Comparison of ENCODE assay signal across 1 cellular context in genomic region chr20:2507875-2508630, GRCh38.
A peak's percentile ranks its signal among the peaks of the same experiment; 100 is the strongest.
TF ChIP-seq lines count a peak whose summit lies in the region.

No MANE protein-coding gene starts in this region.

TF ChIP-seq in HepG2, 621 proteins besides CTCF, POLR2A, EP300 and RAD21 (continued from another document and continues in another):
- TF ChIP-seq, protein P1, sequence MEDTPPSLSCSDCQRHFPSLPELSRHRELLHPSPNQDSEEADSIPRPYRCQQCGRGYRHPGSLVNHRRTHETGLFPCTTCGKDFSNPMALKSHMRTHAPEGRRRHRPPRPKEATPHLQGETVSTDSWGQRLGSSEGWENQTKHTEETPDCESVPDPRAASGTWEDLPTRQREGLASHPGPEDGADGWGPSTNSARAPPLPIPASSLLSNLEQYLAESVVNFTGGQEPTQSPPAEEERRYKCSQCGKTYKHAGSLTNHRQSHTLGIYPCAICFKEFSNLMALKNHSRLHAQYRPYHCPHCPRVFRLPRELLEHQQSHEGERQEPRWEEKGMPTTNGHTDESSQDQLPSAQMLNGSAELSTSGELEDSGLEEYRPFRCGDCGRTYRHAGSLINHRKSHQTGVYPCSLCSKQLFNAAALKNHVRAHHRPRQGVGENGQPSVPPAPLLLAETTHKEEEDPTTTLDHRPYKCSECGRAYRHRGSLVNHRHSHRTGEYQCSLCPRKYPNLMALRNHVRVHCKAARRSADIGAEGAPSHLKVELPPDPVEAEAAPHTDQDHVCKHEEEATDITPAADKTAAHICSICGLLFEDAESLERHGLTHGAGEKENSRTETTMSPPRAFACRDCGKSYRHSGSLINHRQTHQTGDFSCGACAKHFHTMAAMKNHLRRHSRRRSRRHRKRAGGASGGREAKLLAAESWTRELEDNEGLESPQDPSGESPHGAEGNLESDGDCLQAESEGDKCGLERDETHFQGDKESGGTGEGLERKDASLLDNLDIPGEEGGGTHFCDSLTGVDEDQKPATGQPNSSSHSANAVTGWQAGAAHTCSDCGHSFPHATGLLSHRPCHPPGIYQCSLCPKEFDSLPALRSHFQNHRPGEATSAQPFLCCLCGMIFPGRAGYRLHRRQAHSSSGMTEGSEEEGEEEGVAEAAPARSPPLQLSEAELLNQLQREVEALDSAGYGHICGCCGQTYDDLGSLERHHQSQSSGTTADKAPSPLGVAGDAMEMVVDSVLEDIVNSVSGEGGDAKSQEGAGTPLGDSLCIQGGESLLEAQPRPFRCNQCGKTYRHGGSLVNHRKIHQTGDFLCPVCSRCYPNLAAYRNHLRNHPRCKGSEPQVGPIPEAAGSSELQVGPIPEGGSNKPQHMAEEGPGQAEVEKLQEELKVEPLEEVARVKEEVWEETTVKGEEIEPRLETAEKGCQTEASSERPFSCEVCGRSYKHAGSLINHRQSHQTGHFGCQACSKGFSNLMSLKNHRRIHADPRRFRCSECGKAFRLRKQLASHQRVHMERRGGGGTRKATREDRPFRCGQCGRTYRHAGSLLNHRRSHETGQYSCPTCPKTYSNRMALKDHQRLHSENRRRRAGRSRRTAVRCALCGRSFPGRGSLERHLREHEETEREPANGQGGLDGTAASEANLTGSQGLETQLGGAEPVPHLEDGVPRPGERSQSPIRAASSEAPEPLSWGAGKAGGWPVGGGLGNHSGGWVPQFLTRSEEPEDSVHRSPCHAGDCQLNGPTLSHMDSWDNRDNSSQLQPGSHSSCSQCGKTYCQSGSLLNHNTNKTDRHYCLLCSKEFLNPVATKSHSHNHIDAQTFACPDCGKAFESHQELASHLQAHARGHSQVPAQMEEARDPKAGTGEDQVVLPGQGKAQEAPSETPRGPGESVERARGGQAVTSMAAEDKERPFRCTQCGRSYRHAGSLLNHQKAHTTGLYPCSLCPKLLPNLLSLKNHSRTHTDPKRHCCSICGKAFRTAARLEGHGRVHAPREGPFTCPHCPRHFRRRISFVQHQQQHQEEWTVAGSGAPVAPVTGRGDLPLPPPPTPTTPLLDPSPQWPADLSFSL (CRISPR knock-in tag; IDR thresholded peaks at IDR 0.05) = peak; percentile 75; the same call in 1 of the 2 replicates
- peak; percentile 19; the same call in 1 of the 2 replicates for TF ChIP-seq MEIS2 (CRISPR knock-in tag; IDR thresholded peaks at IDR 0.05)
- TF ChIP-seq, protein P2, sequence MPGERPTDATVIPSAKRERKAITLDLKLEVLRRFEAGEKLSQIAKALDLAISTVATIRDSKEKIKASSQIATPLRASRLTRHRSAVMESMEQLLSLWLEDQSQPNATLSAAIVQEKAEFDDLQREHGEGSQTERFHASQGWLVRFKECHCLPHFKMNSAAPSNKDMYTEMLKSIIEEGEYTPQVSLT (CRISPR knock-in tag; IDR thresholded peaks at IDR 0.05; ENCODE audit: borderline replicate concordance, low read depth) = no peak
- TF ChIP-seq, protein P3, sequence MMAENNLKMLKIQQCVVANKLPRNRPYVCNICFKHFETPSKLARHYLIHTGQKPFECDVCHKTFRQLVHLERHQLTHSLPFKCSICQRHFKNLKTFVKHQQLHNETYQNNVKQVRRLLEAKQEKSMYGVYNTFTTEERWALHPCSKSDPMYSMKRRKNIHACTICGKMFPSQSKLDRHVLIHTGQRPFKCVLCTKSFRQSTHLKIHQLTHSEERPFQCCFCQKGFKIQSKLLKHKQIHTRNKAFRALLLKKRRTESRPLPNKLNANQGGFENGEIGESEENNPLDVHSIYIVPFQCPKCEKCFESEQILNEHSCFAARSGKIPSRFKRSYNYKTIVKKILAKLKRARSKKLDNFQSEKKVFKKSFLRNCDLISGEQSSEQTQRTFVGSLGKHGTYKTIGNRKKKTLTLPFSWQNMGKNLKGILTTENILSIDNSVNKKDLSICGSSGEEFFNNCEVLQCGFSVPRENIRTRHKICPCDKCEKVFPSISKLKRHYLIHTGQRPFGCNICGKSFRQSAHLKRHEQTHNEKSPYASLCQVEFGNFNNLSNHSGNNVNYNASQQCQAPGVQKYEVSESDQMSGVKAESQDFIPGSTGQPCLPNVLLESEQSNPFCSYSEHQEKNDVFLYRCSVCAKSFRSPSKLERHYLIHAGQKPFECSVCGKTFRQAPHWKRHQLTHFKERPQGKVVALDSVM (CRISPR knock-in tag; IDR thresholded peaks at IDR 0.05) = no peak
- 0 out of 2 replicates have a peak, but pooled peaks have one; percentile 47 for TF ChIP-seq ZMYM3 (CRISPR knock-in tag; IDR thresholded peaks at IDR 0.05)
- no peak for TF ChIP-seq KDM4B (CRISPR knock-in tag; IDR thresholded peaks at IDR 0.05)
- 0 out of 2 replicates have a peak, but pooled peaks have one; percentile 8 for TF ChIP-seq CHD2 (IDR thresholded peaks at IDR 0.05; ENCODE audit: low read depth, low read length)
- no peak for TF ChIP-seq RXRA (CRISPR knock-in tag; IDR thresholded peaks at IDR 0.05)
- no peak for TF ChIP-seq SOX13 (IDR thresholded peaks at IDR 0.05)
- no peak for TF ChIP-seq SOX13 (CRISPR knock-in tag; conservative IDR thresholded peaks at IDR 0.05 in 1 of 2, IDR thresholded peaks at IDR 0.05 in 1 of 2)
- TF ChIP-seq GFI1 (CRISPR knock-in tag; IDR thresholded peaks at IDR 0.05; ENCODE audit: borderline replicate concordance) = 0 out of 2 replicates have a peak, but pooled peaks have one; percentile 8
- TF ChIP-seq, protein P4, sequence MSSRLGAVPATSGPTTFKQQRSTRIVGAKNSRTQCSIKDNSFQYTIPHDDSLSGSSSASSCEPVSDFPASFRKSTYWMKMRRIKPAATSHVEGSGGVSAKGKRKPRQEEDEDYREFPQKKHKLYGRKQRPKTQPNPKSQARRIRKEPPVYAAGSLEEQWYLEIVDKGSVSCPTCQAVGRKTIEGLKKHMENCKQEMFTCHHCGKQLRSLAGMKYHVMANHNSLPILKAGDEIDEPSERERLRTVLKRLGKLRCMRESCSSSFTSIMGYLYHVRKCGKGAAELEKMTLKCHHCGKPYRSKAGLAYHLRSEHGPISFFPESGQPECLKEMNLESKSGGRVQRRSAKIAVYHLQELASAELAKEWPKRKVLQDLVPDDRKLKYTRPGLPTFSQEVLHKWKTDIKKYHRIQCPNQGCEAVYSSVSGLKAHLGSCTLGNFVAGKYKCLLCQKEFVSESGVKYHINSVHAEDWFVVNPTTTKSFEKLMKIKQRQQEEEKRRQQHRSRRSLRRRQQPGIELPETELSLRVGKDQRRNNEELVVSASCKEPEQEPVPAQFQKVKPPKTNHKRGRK (CRISPR knock-in tag; IDR thresholded peaks at IDR 0.05) = 0 out of 2 replicates have a peak, but pooled peaks have one; percentile 24
- no peak for TF ChIP-seq REL (CRISPR knock-in tag; conservative IDR thresholded peaks at IDR 0.05)
- TF ChIP-seq ZNF75D (CRISPR knock-in tag; IDR thresholded peaks at IDR 0.05; ENCODE audit: borderline replicate concordance) = peak; percentile 25; the same call in 1 of the 2 replicates
- no peak for TF ChIP-seq HMGA1 (CRISPR knock-in tag; conservative IDR thresholded peaks at IDR 0.05)
- TF ChIP-seq ZNF652 (CRISPR knock-in tag; IDR thresholded peaks at IDR 0.05; ENCODE audit: borderline replicate concordance, low read depth) = no peak
- 0 out of 2 replicates have a peak, but pooled peaks have one; percentile 6 for TF ChIP-seq ZNF543 (CRISPR knock-in tag; IDR thresholded peaks at IDR 0.05)
- no peak for TF ChIP-seq ZFP41 (CRISPR knock-in tag; IDR thresholded peaks at IDR 0.05; ENCODE audit: borderline replicate concordance)
- TF ChIP-seq EEA1 (CRISPR knock-in tag; IDR thresholded peaks at IDR 0.05; ENCODE audit: borderline replicate concordance) = peak; percentile 71; the same call in 1 of the 2 replicates
- TF ChIP-seq USF2 (IDR thresholded peaks at IDR 0.05; ENCODE audit: low read depth, low read length) = no peak
- TF ChIP-seq USF2 (CRISPR knock-in tag; IDR thresholded peaks at IDR 0.05; ENCODE audit: borderline replicate concordance) = no peak
- 0 out of 2 replicates have a peak, but pooled peaks have one; percentile 8 for TF ChIP-seq ZNF749 (CRISPR knock-in tag; IDR thresholded peaks at IDR 0.05; ENCODE audit: borderline replicate concordance)
- TF ChIP-seq GPBP1L1 (CRISPR knock-in tag; IDR thresholded peaks at IDR 0.05) = no peak
- no peak for TF ChIP-seq ZNF589 (CRISPR knock-in tag; conservative IDR thresholded peaks at IDR 0.05)
- no peak for TF ChIP-seq HNF1A (IDR thresholded peaks at IDR 0.05; ENCODE audit: low read depth)
- TF ChIP-seq HNF1A (CRISPR knock-in tag; IDR thresholded peaks at IDR 0.05; ENCODE audit: borderline replicate concordance) = 0 out of 2 replicates have a peak, but pooled peaks have one; percentile 17
- TF ChIP-seq ZHX2 (IDR thresholded peaks at IDR 0.05; ENCODE audit: low read depth) = no peak
- TF ChIP-seq ZHX2 (CRISPR knock-in tag; IDR thresholded peaks at IDR 0.05; ENCODE audit: borderline replicate concordance) = no peak
- TF ChIP-seq SAP130 (CRISPR knock-in tag; IDR thresholded peaks at IDR 0.05; ENCODE audit: low read depth) = no peak
